ENCODE assay signal across 1 cellular context in genomic region chr18:75656035-75656434, GRCh38.
TF ChIP-seq lines count a peak whose summit lies in the region.

No MANE protein-coding gene starts in this region.

TF ChIP-seq in H1, 55 proteins besides CTCF, POLR2A, EP300 and RAD21:
- TF ChIP-seq YY1 (IDR thresholded peaks at IDR 0.05; ENCODE audit: low read depth, low read length) (0 out of 2 replicates have a peak, but pooled peaks have one; percentile 36), HDAC6 (IDR thresholded peaks at IDR 0.05; ENCODE audit: low read depth, low read length) (no peak)
